ENCODE assay signal across 22 cellular contexts in the genomic region with DNA sequence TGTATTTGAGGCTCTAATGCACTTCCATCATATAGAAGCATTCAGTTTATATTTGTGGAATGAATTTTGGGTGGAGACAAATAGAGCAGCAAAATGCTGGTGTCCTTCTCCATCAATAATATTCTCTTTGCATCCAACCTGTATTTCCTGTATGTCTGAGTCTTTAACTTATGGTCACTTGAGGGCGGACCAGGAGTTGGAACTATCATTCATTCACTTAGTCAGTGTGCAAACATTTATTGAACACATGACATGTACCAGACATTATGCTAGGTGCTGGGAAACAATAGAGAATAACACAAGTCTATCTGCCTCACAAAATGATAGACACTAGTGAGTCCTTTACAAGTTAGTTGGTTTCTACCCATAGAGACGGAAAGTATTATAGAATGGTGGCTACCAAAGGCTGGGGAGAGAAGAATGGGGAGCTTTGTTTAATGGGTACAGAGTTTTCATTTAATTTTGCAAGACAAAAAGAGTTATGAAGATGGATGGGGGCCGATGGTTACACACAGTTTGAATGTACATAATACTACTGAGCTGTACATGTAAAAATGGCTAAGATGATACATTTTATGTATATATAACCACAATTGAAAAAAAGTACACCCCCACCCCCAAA. TPM values are rescaled to one million over a fixed set of nuclear protein-coding genes. Genes with fewer than 3 reads are reported as not detected.
A peak's percentile ranks its signal among the peaks of the same experiment; 100 is the strongest.
DNase-seq lines count a peak whose midpoint lies in the region; ATAC-seq and TF ChIP-seq lines count a peak whose summit lies in the region.
"Had no signal": no experiment of that assay in that cellular context is flagged by ENCODE, and none has a peak within 500 bp of the region (broad histone marks: within the 10 kb centered on the region; RNA-seq: fewer than 3 reads in every experiment).

No MANE protein-coding gene starts in this region.

- no peak overlapping the region for H3K4me3 ChIP-seq in HAP-1
- H3K4me3 ChIP-seq in right lobe of liver, result no peak overlapping the region
- no peak overlapping the region for H3K4me3 ChIP-seq in heart right ventricle
- H3K4me3 ChIP-seq: lung, mucosa of descending colon, tibial nerve had no signal

- H3K9me3 Mint-ChIP-seq in activated CD8-positive, alpha-beta T cell treated with anti-CD3 and anti-CD28 coated beads for 36 hours, result no peaks in the 10 kb centered on the region
- no peaks in the 10 kb centered on the region for H3K9me3 Mint-ChIP-seq in activated CD8-positive, alpha-beta T cell treated with anti-CD3 and anti-CD28 coated beads, Interleukin-2, amount 10 ng/mL, durations not matched to agents 7 days and 5 days (ENCODE audit: insufficient read depth)
- H3K9me3 Mint-ChIP-seq: natural killer cell treated with Interleukin-12 subunit alpha and Interleukin-12 subunit beta and Interleukin-15 and Interleukin-18, amount 100 ng/mL, for 72 hours had no signal

- no peaks in the 10 kb centered on the region for H3K27me3 Mint-ChIP-seq in activated CD8-positive, alpha-beta T cell treated with anti-CD3 and anti-CD28 coated beads for 36 hours
- no peaks in the 10 kb centered on the region for H3K27me3 Mint-ChIP-seq in activated CD8-positive, alpha-beta T cell treated with anti-CD3 and anti-CD28 coated beads, Interleukin-2, amount 10 ng/mL, durations not matched to agents 7 days and 5 days (ENCODE audit: low read depth)

- H3K4me3 Mint-ChIP-seq in activated CD8-positive, alpha-beta T cell treated with anti-CD3 and anti-CD28 coated beads for 36 hours, result no peak overlapping the region
- H3K4me3 Mint-ChIP-seq in activated CD8-positive, alpha-beta T cell treated with anti-CD3 and anti-CD28 coated beads, Interleukin-2, amount 10 ng/mL, durations not matched to agents 7 days and 5 days, result no peak overlapping the region
- H3K4me3 Mint-ChIP-seq: natural killer cell treated with Interleukin-12 subunit alpha and Interleukin-12 subunit beta and Interleukin-15 and Interleukin-18, amount 100 ng/mL, for 72 hours had no signal

- H3K27ac Mint-ChIP-seq in activated CD8-positive, alpha-beta T cell treated with anti-CD3 and anti-CD28 coated beads for 36 hours, result peak overlapping the region; percentile 8
- no peak overlapping the region for H3K27ac Mint-ChIP-seq in activated CD8-positive, alpha-beta T cell treated with anti-CD3 and anti-CD28 coated beads, Interleukin-2, amount 10 ng/mL, durations not matched to agents 7 days and 5 days

- intact Hi-C loops in activated CD8-positive, alpha-beta T cell treated with anti-CD3 and anti-CD28 coated beads for 36 hours (cut with micrococcal nuclease), result no loop called here
- intact Hi-C loops in right lobe of liver (cut with DNase I) (no loop called here), heart right ventricle (cut with DNase I) (loop anchor here in 1 of 10 donors (10.0 kb wide), 1 partner anchor 72 kb away; no protein-coding TSS in a partner anchor)

- ATAC-seq in activated CD8-positive, alpha-beta T cell treated with anti-CD3 and anti-CD28 coated beads for 36 hours, result no peak
- ATAC-seq in activated CD8-positive, alpha-beta T cell treated with anti-CD3 and anti-CD28 coated beads, Interleukin-2, amount 10 ng/mL, durations not matched to agents 7 days and 5 days, result no peak
- ATAC-seq in right lobe of liver (no peak), heart right ventricle (no peak), GM19324 (IDR thresholded peaks at IDR 0.05; ENCODE audit: low FRiP score, unreplicated experiment) (no peak)
- ATAC-seq: foreskin keratinocyte; mucosa of descending colon; natural killer cell treated with Interleukin-12 subunit alpha and Interleukin-12 subunit beta and Interleukin-15 and Interleukin-18, amount 100 ng/mL, for 72 hours had no signal

- no peak for DNase-seq in activated CD8-positive, alpha-beta T cell treated with anti-CD3 and anti-CD28 coated beads for 36 hours
- no peak for DNase-seq in activated CD8-positive, alpha-beta T cell treated with anti-CD3 and anti-CD28 coated beads, Interleukin-2, amount 10 ng/mL, durations not matched to agents 7 days and 5 days
- peak; percentile 35 to 73 for DNase-seq in HAP-1 (ENCODE audit: low spot score in 2 of 2)
- no peak for DNase-seq in right lobe of liver
- DNase-seq in heart right ventricle, result no peak
- DNase-seq: activated CD4-positive, alpha-beta T cell treated with anti-CD3 and anti-CD28 coated beads, Interleukin-2, amount 50 U/mL, for 1 hour; activated CD8-positive, alpha-beta memory T cell treated with anti-CD3 and anti-CD28 coated beads, Interleukin-2, amount 50 U/mL, for 4 hours; activated gamma-delta T cell; amniotic stem cell; C1 segment of cervical spinal cord; effector memory CD4-positive, alpha-beta T cell; foreskin keratinocyte; Karpas-422; mucosa of descending colon; NCI-H1417 treated with DMSO at 0.1 percent for 48 hours; Right ventricle myocardium superior had no signal

- no peaks in the 10 kb centered on the region for H3K36me3 ChIP-seq in HAP-1 (replicated peaks)
- H3K36me3 ChIP-seq in right lobe of liver, result no peaks in the 10 kb centered on the region
- no peaks in the 10 kb centered on the region for H3K36me3 ChIP-seq in heart right ventricle
- H3K36me3 ChIP-seq: tibial nerve had no signal

- no peaks in the 10 kb centered on the region for H3K9me3 ChIP-seq in HAP-1
- no peaks in the 10 kb centered on the region for H3K9me3 ChIP-seq in right lobe of liver
- H3K9me3 ChIP-seq in heart right ventricle, result no peaks in the 10 kb centered on the region
- H3K9me3 ChIP-seq: Caco-2, mucosa of descending colon, tibial nerve had no signal

- CTCF ChIA-PET in activated CD8-positive, alpha-beta T cell treated with anti-CD3 and anti-CD28 coated beads for 36 hours (lab: Charles Lee), result interaction anchor here (0.7 to 1.6 kb wide), 5 partner anchors 10 to 90 kb away, joined by 3 to 5 read pairs (median 4); no protein-coding TSS in a partner anchor
- CTCF ChIA-PET in activated CD8-positive, alpha-beta T cell treated with anti-CD3 and anti-CD28 coated beads, Interleukin-2, amount 10 ng/mL, durations not matched to agents 7 days and 5 days (lab: Charles Lee), result interaction anchor here (0.9 to 1.9 kb wide), 6 partner anchors 8 to 115 kb away, joined by 3 to 7 read pairs (median 4); no protein-coding TSS in a partner anchor

- H3K27me3 ChIP-seq in HAP-1 (ENCODE audit: low read depth) (no peaks in the 10 kb centered on the region), right lobe of liver (no peaks in the 10 kb centered on the region), heart right ventricle (no peaks in the 10 kb centered on the region)
- H3K27me3 ChIP-seq: foreskin keratinocyte, tibial nerve had no signal

- H3K4me1 ChIP-seq in HAP-1, result peaks cover 39% of the 10 kb centered on the region
- peaks cover 0 to 62% (median 24%) of the 10 kb centered on the region in 4 donors for H3K4me1 ChIP-seq in right lobe of liver
- peaks cover 0 to 23% (median 5%) of the 10 kb centered on the region in 9 donors for H3K4me1 ChIP-seq in heart right ventricle

- in situ Hi-C loops in HAP-1 (cut with MboI; ENCODE audit: low sequenced_read_pairs), result no loop called here

- 95% methylated on average over 3 of the region's 3 CpGs for WGBS in right lobe of liver (ENCODE audit: insufficient coverage, low coverage, low lambda C conversion rate, missing lambda C conversion rate)
- WGBS in heart right ventricle, 2 donors, result 95 to 97% methylated on average over 3 of the region's 3 CpGs

- no peak for TF ChIP-seq CTCF in activated CD8-positive, alpha-beta T cell treated with anti-CD3 and anti-CD28 coated beads for 36 hours (IDR thresholded peaks at IDR 0.05)
- TF ChIP-seq CTCF in VCaP (conservative IDR thresholded peaks at IDR 0.05), result no peak
- no peak for TF ChIP-seq CTCF in right lobe of liver (IDR thresholded peaks at IDR 0.05)
- TF ChIP-seq CTCF in heart right ventricle (IDR thresholded peaks at IDR 0.05), result no peak

- POLR2A ChIA-PET in activated CD8-positive, alpha-beta T cell treated with anti-CD3 and anti-CD28 coated beads for 36 hours (lab: Charles Lee), result interaction anchor here (0.8 to 2.2 kb wide), 3 partner anchors 8 to 26 kb away, joined by 3 to 5 read pairs (median 4); no protein-coding TSS in a partner anchor
- POLR2A ChIA-PET in activated CD8-positive, alpha-beta T cell treated with anti-CD3 and anti-CD28 coated beads, Interleukin-2, amount 10 ng/mL, durations not matched to agents 7 days and 5 days (lab: Charles Lee), result no interaction called here

- no peak for TF ChIP-seq POLR2A in right lobe of liver (IDR thresholded peaks at IDR 0.05)

- H3K4me1 Mint-ChIP-seq in activated CD8-positive, alpha-beta T cell treated with anti-CD3 and anti-CD28 coated beads for 36 hours (ENCODE audit: low read depth), result peaks cover 78% of the 10 kb centered on the region
- H3K4me1 Mint-ChIP-seq in activated CD8-positive, alpha-beta T cell treated with anti-CD3 and anti-CD28 coated beads, Interleukin-2, amount 10 ng/mL, durations not matched to agents 7 days and 5 days (ENCODE audit: low read depth), result peaks cover 77% of the 10 kb centered on the region

- no peaks in the 10 kb centered on the region for H3K36me3 Mint-ChIP-seq in activated CD8-positive, alpha-beta T cell treated with anti-CD3 and anti-CD28 coated beads for 36 hours (ENCODE audit: low read depth)
- peaks cover 3% of the 10 kb centered on the region for H3K36me3 Mint-ChIP-seq in activated CD8-positive, alpha-beta T cell treated with anti-CD3 and anti-CD28 coated beads, Interleukin-2, amount 10 ng/mL, durations not matched to agents 7 days and 5 days (ENCODE audit: low read depth)
- H3K36me3 Mint-ChIP-seq: natural killer cell treated with Interleukin-12 subunit alpha and Interleukin-12 subunit beta and Interleukin-15 and Interleukin-18, amount 100 ng/mL, for 72 hours had no signal

- H3K27ac ChIP-seq in VCaP (peak overlapping the region; percentile 68), right lobe of liver (peak overlapping the region; percentile 45 to 98 (median 90)), heart right ventricle (no peak overlapping the region)
- H3K27ac ChIP-seq: foreskin keratinocyte had no signal

RNA-seq across cellular contexts. Expression of a gene that starts 4.6 kb away (rescaled TPM):
- 100 to 1,000 TPM; 234 to 235 TPM for total RNA-seq in activated CD8-positive, alpha-beta T cell treated with anti-CD3 and anti-CD28 coated beads for 36 hours
- 100 to 1,000 TPM; 434 to 461 TPM for total RNA-seq in activated CD8-positive, alpha-beta T cell treated with anti-CD3 and anti-CD28 coated beads, Interleukin-2, amount 10 ng/mL, durations not matched to agents 7 days and 5 days
- total RNA-seq in right lobe of liver (100 to 1,000 TPM; 173 to 557 (median 229) TPM), heart right ventricle (10 to 100 TPM; 67.5 to 98.7 (median 78.3) TPM)
- 10 to 100 TPM; 18.7 to 25.3 TPM for polyA plus RNA-seq in heart right ventricle

Comparison
In these comparisons a context has a peak if more than half of its experiments do, and no peak if none do; other contexts are left out.
1. DNase-seq: peak in HAP-1 (2 of 2); none in activated CD8-positive, alpha-beta T cell treated with anti-CD3 and anti-CD28 coated beads for 36 hours (single experiment), activated CD8-positive, alpha-beta T cell treated with anti-CD3 and anti-CD28 coated beads, Interleukin-2, amount 10 ng/mL, durations not matched to agents 7 days and 5 days (single experiment), right lobe of liver (0 of 3) and heart right ventricle (0 of 2).
2. H3K27ac ChIP-seq: peak in VCaP (single experiment) and right lobe of liver (3 of 3); none in heart right ventricle (0 of 10).